20 cellular contexts compared by ENCODE assay signal in the genomic region with DNA sequence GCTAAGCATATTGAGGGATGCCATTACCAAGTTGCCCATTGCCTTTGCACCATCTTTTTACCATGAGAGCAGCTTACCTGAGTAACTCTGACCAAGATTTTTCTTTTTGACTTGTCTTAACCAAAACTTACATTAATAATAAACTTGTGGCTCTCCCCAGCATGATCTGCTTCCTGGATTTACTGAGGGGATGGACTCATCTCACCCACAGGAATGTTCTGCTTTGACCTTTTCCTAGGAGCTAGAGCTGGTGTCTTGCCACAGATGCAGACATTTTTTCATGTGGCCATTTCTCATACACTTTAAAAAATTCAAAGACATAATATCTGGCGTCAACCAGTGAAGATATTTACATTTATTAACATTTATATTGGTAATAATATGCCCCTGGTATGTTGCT.
"Had no signal": no experiment of that assay in that cellular context is flagged by ENCODE, and none has a peak within 500 bp of the region (broad histone marks: within the 10 kb centered on the region; RNA-seq: fewer than 3 reads in every experiment).

No MANE protein-coding gene starts in this region.

- H3K4me3 ChIP-seq: adrenal gland, breast epithelium, colonic mucosa, dorsolateral prefrontal cortex, esophagus muscularis mucosa, gastroesophageal sphincter, heart left ventricle, lung, spleen, thoracic aorta had no signal

- DNase-seq: activated CD4-positive, alpha-beta T cell treated with anti-CD3 and anti-CD28 coated beads for 1 hour; activated CD8-positive, alpha-beta memory T cell treated with anti-CD3 and anti-CD28 coated beads, Interleukin-2, amount 50 U/mL, for 4 hours; activated naive CD4-positive, alpha-beta T cell; activated T-cell treated with anti-CD3 and anti-CD28 coated beads, Interleukin-2, amount 50 U/mL, for 4 hours; adrenal gland; colonic mucosa; dorsolateral prefrontal cortex; heart left ventricle; islet precursor cell; naive thymus-derived CD8-positive, alpha-beta T cell; spleen; stimulated activated CD4-positive, alpha-beta T cell treated with anti-CD3 and anti-CD28 coated beads, Interleukin-4, amount 100 ng/mL, for 1 hour; stimulated activated naive CD4-positive, alpha-beta T cell; T-helper 1 cell had no signal

- ATAC-seq: activated T-cell treated with anti-CD3 and anti-CD28 coated beads, Interleukin-2, amount 50 U/mL, for 4 hours; gastroesophageal sphincter; heart left ventricle; left lobe of liver; naive thymus-derived CD8-positive, alpha-beta T cell had no signal
